Comparison of ENCODE assay signal across 9 cellular contexts in genomic region chr7:106365252-106366005, GRCh38.
A peak's percentile ranks its signal among the peaks of the same experiment; 100 is the strongest.
DNase-seq lines count a peak whose midpoint lies in the region; ATAC-seq and TF ChIP-seq lines count a peak whose summit lies in the region.
"Had no signal": no experiment of that assay in that cellular context is flagged by ENCODE, and none has a peak within 500 bp of the region (broad histone marks: within the 10 kb centered on the region; RNA-seq: fewer than 3 reads in every experiment).

No MANE protein-coding gene starts in this region.

- CTCF ChIA-PET in RWPE1 (lab: Yijun Ruan, JAX): interaction anchor here (0.7 kb wide), 1 partner anchor 306 kb away, joined by 3 read pairs; no protein-coding TSS in a partner anchor

- no peaks in the 10 kb centered on the region for H3K36me3 ChIP-seq in mucosa of descending colon (ENCODE audit: low read depth)

- POLR2A ChIA-PET in RWPE1 (lab: Yijun Ruan, JAX; ENCODE audit: low non-redundant PET): interaction anchor here (0.7 kb wide), 1 partner anchor 669 kb away, joined by 3 read pairs; no protein-coding TSS in a partner anchor

- no peaks in the 10 kb centered on the region for H3K9me3 ChIP-seq in mucosa of descending colon

- peak; percentile 90 for ATAC-seq in GM18858 (IDR thresholded peaks at IDR 0.05; ENCODE audit: unreplicated experiment)
- peak; percentile 55 for ATAC-seq in HG02759 (IDR thresholded peaks at IDR 0.05; ENCODE audit: unreplicated experiment)
- peak; percentile 94 for ATAC-seq in mucosa of descending colon

- DNase-seq in RWPE1 (ENCODE audit: low spot score) (peak; percentile 36), mucosa of descending colon (peak in 2 of 3 donors; percentile 39 to 45), cortex of kidney (lab: John Stamatoyannopoulos, UW) (no peak), hepatic stellate cell (ENCODE audit: low spot score) (no peak)
- no peak for DNase-seq in activated CD8-positive, alpha-beta memory T cell treated with anti-CD3 and anti-CD28 coated beads, Interleukin-2, amount 50 U/mL, for 4 hours
- DNase-seq in activated CD4-positive, alpha-beta T cell treated with anti-CD3 and anti-CD28 coated beads for 1 hour: no peak
- DNase-seq: stimulated activated naive CD4-positive, alpha-beta T cell treated with Interleukin-2 at 50 U/mL for 16 hours had no signal

- no peaks in the 10 kb centered on the region for H3K4me1 ChIP-seq in mucosa of descending colon (ENCODE audit: low read depth)

- intact Hi-C loops in mucosa of descending colon (cut with DNase I, micrococcal nuclease): no loop called here

- TF ChIP-seq CTCF in RWPE1 (conservative IDR thresholded peaks at IDR 0.05; ENCODE audit: low read depth) (no peak), mucosa of descending colon (IDR thresholded peaks at IDR 0.05) (no peak)

- no peak overlapping the region for H3K27ac ChIP-seq in RWPE1

- H3K4me3 ChIP-seq in mucosa of descending colon: no peak overlapping the region

Comparison
In these comparisons a context has a peak if more than half of its experiments do, and no peak if none do; other contexts are left out.
1. DNase-seq: peak in RWPE1 (single experiment) and mucosa of descending colon (2 of 3); none in activated CD8-positive, alpha-beta memory T cell treated with anti-CD3 and anti-CD28 coated beads, Interleukin-2, amount 50 U/mL, for 4 hours (single experiment), cortex of kidney (single experiment), activated CD4-positive, alpha-beta T cell treated with anti-CD3 and anti-CD28 coated beads for 1 hour (single experiment) and hepatic stellate cell (single experiment).
2. Peak in every context shown above with its lines, with median percentiles within 50 percentile points of each other: ATAC-seq.